In genomic region chr1:153827168-153827964, GRCh38 we compare ENCODE assay signal across 18 cellular contexts. TPM values are rescaled to one million over a fixed set of nuclear protein-coding genes. Genes with fewer than 3 reads are reported as not detected.
DNase-seq lines count a peak whose midpoint lies in the region; ATAC-seq and TF ChIP-seq lines count a peak whose summit lies in the region.
"Had no signal": no experiment of that assay in that cellular context is flagged by ENCODE, and none has a peak within 500 bp of the region (broad histone marks: within the 10 kb centered on the region; RNA-seq: fewer than 3 reads in every experiment).

No MANE protein-coding gene starts in this region.

- no peaks in the 10 kb centered on the region for H3K9me3 ChIP-seq in prostate gland
- H3K9me3 ChIP-seq: sigmoid colon, thoracic aorta had no signal

- H3K4me3 ChIP-seq in prostate gland, result no peak overlapping the region
- H3K4me3 ChIP-seq: coronary artery, sigmoid colon, thoracic aorta had no signal

- no peak overlapping the region for H3K27ac ChIP-seq in prostate gland
- H3K27ac ChIP-seq: coronary artery, RWPE1, sigmoid colon, thoracic aorta had no signal

- 87% methylated on average over 6 of the region's 6 CpGs for WGBS in prostate gland

- H3K4me1 ChIP-seq in prostate gland (replicated peaks), result no peaks in the 10 kb centered on the region
- H3K4me1 ChIP-seq: sigmoid colon had no signal

- CTCF ChIA-PET in activated CD4-positive, alpha-beta T cell treated with anti-CD3 and anti-CD28 coated beads for 36 hours (lab: Charles Lee), result interaction anchor here (0.7 to 1.6 kb wide), 8 partner anchors 9 to 159 kb away, joined by 3 to 5 read pairs (median 3); no protein-coding TSS in a partner anchor

- TF ChIP-seq CTCF in GM12872 (IDR thresholded peaks at IDR 0.05; ENCODE audit: insufficient read depth, low read depth, low read length) (peak; percentile 17; the same call in 1 of the 3 replicates), prostate gland (IDR thresholded peaks at IDR 0.05) (no peak)

- no peak for DNase-seq in activated CD4-positive, alpha-beta T cell treated with anti-CD3 and anti-CD28 coated beads for 36 hours
- DNase-seq in activated CD4-positive, alpha-beta T cell treated with anti-CD3 and anti-CD28 coated beads, Interleukin-2, amount 50 U/mL, for 48 hours, result no peak
- no peak for DNase-seq in memory B cell (ENCODE audit: low spot score in 2 of 2)
- no peak for DNase-seq in prostate gland (ENCODE audit: low spot score)
- no peak for DNase-seq in NCI-H187 (lab: John Stamatoyannopoulos, UW)
- DNase-seq: activated B cell treated with CpG ODN at 0.5 μM for 24 hours; activated CD8-positive, alpha-beta memory T cell treated with anti-CD3 and anti-CD28 coated beads, Interleukin-2, amount 50 U/mL, for 4 hours; CD8-positive, alpha-beta memory T cell; NCI-H82; sigmoid colon; stimulated activated CD4-positive, alpha-beta T cell treated with anti-CD3 and anti-CD28 coated beads, Interleukin-2, amount 100 ng/mL, for 48 hours had no signal

- no peaks in the 10 kb centered on the region for H3K27me3 Mint-ChIP-seq in activated CD4-positive, alpha-beta T cell treated with anti-CD3 and anti-CD28 coated beads for 36 hours
- no peaks in the 10 kb centered on the region for H3K27me3 Mint-ChIP-seq in memory B cell
- H3K27me3 Mint-ChIP-seq: activated B cell treated with CpG ODN at 0.5 μM for 24 hours; CD8-positive, alpha-beta memory T cell had no signal

- H3K27ac Mint-ChIP-seq in activated CD4-positive, alpha-beta T cell treated with anti-CD3 and anti-CD28 coated beads for 36 hours, result peak overlapping the region; percentile 47
- peak overlapping the region; percentile 14 for H3K27ac Mint-ChIP-seq in memory B cell
- H3K27ac Mint-ChIP-seq: T-helper 1 cell treated with Interleukin-12 subunit alpha and Interleukin-12 subunit beta and Interleukin-4 antibody, amounts not matched to agents 30 μg/mL and 1 μg/mL, for 36 hours had no signal

- no peak overlapping the region for H3K4me3 Mint-ChIP-seq in activated CD4-positive, alpha-beta T cell treated with anti-CD3 and anti-CD28 coated beads for 36 hours
- no peak overlapping the region for H3K4me3 Mint-ChIP-seq in memory B cell
- H3K4me3 Mint-ChIP-seq: activated B cell treated with CpG ODN at 0.5 μM for 24 hours; CD8-positive, alpha-beta memory T cell; T-helper 1 cell treated with Interleukin-12 subunit alpha and Interleukin-12 subunit beta and Interleukin-4 antibody, amounts not matched to agents 30 μg/mL and 1 μg/mL, for 36 hours had no signal

- POLR2A ChIA-PET in activated CD4-positive, alpha-beta T cell treated with anti-CD3 and anti-CD28 coated beads for 36 hours (lab: Charles Lee), result interaction anchor here (0.7 kb wide), 1 partner anchor 94 kb away, joined by 4 read pairs; no protein-coding TSS in a partner anchor

- peaks cover 23% of the 10 kb centered on the region for H3K36me3 Mint-ChIP-seq in activated CD4-positive, alpha-beta T cell treated with anti-CD3 and anti-CD28 coated beads for 36 hours (ENCODE audit: low read depth)
- peaks cover 11% of the 10 kb centered on the region for H3K36me3 Mint-ChIP-seq in memory B cell

- peaks cover 0 to 5% of the 10 kb centered on the region in 2 donors for H3K36me3 ChIP-seq in prostate gland
- H3K36me3 ChIP-seq: thoracic aorta had no signal

- no peak for TF ChIP-seq POLR2A in prostate gland (IDR thresholded peaks at IDR 0.05)

- H3K9me3 Mint-ChIP-seq in activated CD4-positive, alpha-beta T cell treated with anti-CD3 and anti-CD28 coated beads for 36 hours (ENCODE audit: low read depth), result no peaks in the 10 kb centered on the region
- no peaks in the 10 kb centered on the region for H3K9me3 Mint-ChIP-seq in memory B cell
- H3K9me3 Mint-ChIP-seq: activated B cell treated with CpG ODN at 0.5 μM for 24 hours; CD8-positive, alpha-beta memory T cell; T-helper 1 cell treated with Interleukin-12 subunit alpha and Interleukin-12 subunit beta and Interleukin-4 antibody, amounts not matched to agents 30 μg/mL and 1 μg/mL, for 36 hours had no signal

- H3K27me3 ChIP-seq in prostate gland (replicated peaks; ENCODE audit: insufficient read depth), result no peaks in the 10 kb centered on the region
- H3K27me3 ChIP-seq: sigmoid colon had no signal

- intact Hi-C loops in activated CD4-positive, alpha-beta T cell treated with anti-CD3 and anti-CD28 coated beads for 36 hours (cut with DNase I, micrococcal nuclease), result no loop called here
- intact Hi-C loops in prostate gland (cut with DNase I), result no loop called here

- peak; percentile 80 for ATAC-seq in activated CD4-positive, alpha-beta T cell treated with anti-CD3 and anti-CD28 coated beads for 36 hours
- ATAC-seq in SK-N-SH treated with all-trans-retinoic acid at 6 μM for 48 hours (0 out of 3 replicates have a peak, but pooled peaks have one; percentile 34), memory B cell (ENCODE audit: low read depth) (no peak), HG02798 (IDR thresholded peaks at IDR 0.05; ENCODE audit: poor library complexity, unreplicated experiment) (no peak)

- peaks cover 7% of the 10 kb centered on the region for H3K4me1 Mint-ChIP-seq in activated CD4-positive, alpha-beta T cell treated with anti-CD3 and anti-CD28 coated beads for 36 hours
- peaks cover 5% of the 10 kb centered on the region for H3K4me1 Mint-ChIP-seq in memory B cell

TF ChIP-seq in SK-N-SH treated with all-trans-retinoic acid at 6 μM for 48 hours, 23 proteins besides CTCF, POLR2A, EP300 and RAD21 (continues in another document):
- TF ChIP-seq TOX (CRISPR knock-in tag; IDR thresholded peaks at IDR 0.05; ENCODE audit: borderline replicate concordance) (no peak), PATZ1 (CRISPR knock-in tag; IDR thresholded peaks at IDR 0.05; ENCODE audit: borderline replicate concordance) (no peak), ZNF565 (CRISPR knock-in tag; conservative IDR thresholded peaks at IDR 0.05; ENCODE audit: low read depth) (no peak), ZNF8 (CRISPR knock-in tag; IDR thresholded peaks at IDR 0.05) (no peak), ESRRG (CRISPR knock-in tag; IDR thresholded peaks at IDR 0.05) (no peak), TCF4 (CRISPR knock-in tag; IDR thresholded peaks at IDR 0.05; ENCODE audit: borderline replicate concordance) (no peak), POU6F1 (CRISPR knock-in tag; IDR thresholded peaks at IDR 0.05; ENCODE audit: borderline replicate concordance, low read depth) (no peak), TSHZ2 (CRISPR knock-in tag; IDR thresholded peaks at IDR 0.05) (no peak), ZFP3 (CRISPR knock-in tag; IDR thresholded peaks at IDR 0.05) (no peak), ZC3H10 (CRISPR knock-in tag; IDR thresholded peaks at IDR 0.05) (no peak)

RNA-seq across cellular contexts. Expression of gene SLC27A3, which starts 52.2 kb away (rescaled TPM):
- total RNA-seq in activated CD4-positive, alpha-beta T cell treated with anti-CD3 and anti-CD28 coated beads for 36 hours, result 1 to 10 TPM; 5.9 to 9.3 TPM
- total RNA-seq in prostate gland, result 10 to 100 TPM; 27.4 to 30.9 TPM

Comparison
In these comparisons a context has a peak if more than half of its experiments do, and no peak if none do; other contexts are left out.
1. ATAC-seq: peak in activated CD4-positive, alpha-beta T cell treated with anti-CD3 and anti-CD28 coated beads for 36 hours (single experiment) and SK-N-SH treated with all-trans-retinoic acid at 6 μM for 48 hours (single experiment); none in memory B cell (single experiment) and HG02798 (single experiment).